In genomic region chr17:6701719-6702118, GRCh38 we compare ENCODE assay signal across 8 cellular contexts. TPM values are rescaled to one million over a fixed set of nuclear protein-coding genes. Genes with fewer than 3 reads are reported as not detected.
DNase-seq lines count a peak whose midpoint lies in the region; ATAC-seq and TF ChIP-seq lines count a peak whose summit lies in the region.

No MANE protein-coding gene starts in this region.

- peak overlapping the region; percentile 56 to 97 (median 87) for H3K27ac ChIP-seq in right lobe of liver
- no peak overlapping the region for H3K27ac ChIP-seq in substantia nigra (ENCODE audit: low read depth, low read length, poor library complexity, severe bottlenecking)

- DNase-seq in CD1c-positive myeloid dendritic cell (ENCODE audit: extremely low spot score) (peak; percentile 61), HuH-7 (ENCODE audit: low spot score) (peak; percentile 77), activated T-cell treated with anti-CD3 and anti-CD28 coated beads for 48 hours (ENCODE audit: low read depth) (peak; percentile 48), right lobe of liver (no peak), NCI-H510A (lab: John Stamatoyannopoulos, UW) (no peak), substantia nigra (lab: John Stamatoyannopoulos, UW) (no peak), NCI-H2196 (lab: John Stamatoyannopoulos, UW; ENCODE audit: unreplicated experiment) (no peak)

- intact Hi-C loops in right lobe of liver (cut with DNase I) = loop anchor here in 1 of 2 donors (10.0 kb wide), 1 partner anchor 93 kb away; no protein-coding TSS in a partner anchor

- peaks cover 0 to 55% (median 25%) of the 10 kb centered on the region in 4 donors for H3K36me3 ChIP-seq in right lobe of liver

- no peaks in the 10 kb centered on the region for H3K9me3 ChIP-seq in right lobe of liver

- TF ChIP-seq POLR2A in right lobe of liver (IDR thresholded peaks at IDR 0.05) = no peak

- H3K4me1 ChIP-seq in right lobe of liver = peaks cover 0 to 86% (median 44%) of the 10 kb centered on the region in 4 donors

- peak; percentile 16 to 53 (median 34) for TF ChIP-seq CTCF in right lobe of liver (IDR thresholded peaks at IDR 0.05)

- no peaks in the 10 kb centered on the region for H3K27me3 ChIP-seq in right lobe of liver

- no peak overlapping the region for H3K4me3 ChIP-seq in right lobe of liver

- 33% methylated on average over 8 of the region's 11 CpGs for WGBS in right lobe of liver (ENCODE audit: insufficient coverage, low coverage, low lambda C conversion rate, missing lambda C conversion rate)

- ATAC-seq in right lobe of liver (peak; percentile 9 to 19 (median 12)), GM18870 (IDR thresholded peaks at IDR 0.05; ENCODE audit: unreplicated experiment) (no peak)

RNA-seq across cellular contexts. Expression of gene SLC13A5, which starts 11.4 kb away (rescaled TPM):
- total RNA-seq in right lobe of liver = 100 to 1,000 TPM; 142 to 383 (median 264) TPM

RNA-seq across cellular contexts. Expression of gene C17orf100, which starts 50.2 kb away (rescaled TPM):
- total RNA-seq in right lobe of liver = 1 to 10 TPM; 1.2 to 4.0 (median 1.9) TPM

RNA-seq across cellular contexts. Expression of gene MED31, which starts 50.3 kb away (rescaled TPM):
- 10 to 100 TPM in 2 of 6 experiments, 1 to 10 TPM in 4; 3.5 to 10.7 (median 7.4) TPM for total RNA-seq in right lobe of liver

RNA-seq across cellular contexts. Expression of gene XAF1, which starts 54.1 kb away (rescaled TPM):
- 10 to 100 TPM; 15.9 to 76.8 (median 42.7) TPM for total RNA-seq in right lobe of liver

Comparison
In these comparisons a context has a peak if more than half of its experiments do, and no peak if none do; other contexts are left out.
1. DNase-seq: peak in CD1c-positive myeloid dendritic cell (single experiment), HuH-7 (single experiment) and activated T-cell treated with anti-CD3 and anti-CD28 coated beads for 48 hours (single experiment); none in right lobe of liver (0 of 3), NCI-H510A (single experiment), substantia nigra (0 of 49) and NCI-H2196 (single experiment).